ENCODE assay signal across 19 cellular contexts in genomic region chr2:3956892-3957291, GRCh38.
"Had no signal": no experiment of that assay in that cellular context is flagged by ENCODE, and none has a peak within 500 bp of the region (broad histone marks: within the 10 kb centered on the region; RNA-seq: fewer than 3 reads in every experiment).

No MANE protein-coding gene starts in this region.

- FAIRE-seq: colon had no signal

- H3K27me3 Mint-ChIP-seq: dendritic cell treated with granulocyte-macrophage colony-stimulating factor and Interleukin-4, amounts not matched to agents 40 ng/mL and 50 ng/mL, for 4 days; stimulated activated naive CD8-positive, alpha-beta T cell treated with anti-CD3 and anti-CD28 coated beads, Interleukin-15, Interleukin-2, amounts not matched to agents 100 ng/mL and 50 ng/mL, for 24 hours had no signal

- H3K4me1 Mint-ChIP-seq: stimulated activated effector memory CD8-positive, alpha-beta T cell treated with anti-CD3 and anti-CD28 coated beads, Interleukin-12 subunit alpha, Interleukin-12 subunit beta, amount 100 ng/mL, for 72 hours had no signal

- H3K4me3 ChIP-seq: ovary, smooth muscle cell, testis, tibial nerve had no signal

- H3K36me3 ChIP-seq: ovary, tibial nerve had no signal

- ATAC-seq: foreskin keratinocyte; naive thymus-derived CD4-positive, alpha-beta T cell; right cardiac atrium; stimulated activated effector memory CD8-positive, alpha-beta T cell treated with anti-CD3 and anti-CD28 coated beads, Interleukin-12 subunit alpha, Interleukin-12 subunit beta, amount 100 ng/mL, for 72 hours had no signal

- H3K9me3 ChIP-seq: ovary, testis, tibial nerve had no signal

- H3K4me3 Mint-ChIP-seq: dendritic cell treated with granulocyte-macrophage colony-stimulating factor and Interleukin-4, amounts not matched to agents 40 ng/mL and 50 ng/mL, for 4 days; naive thymus-derived CD4-positive, alpha-beta T cell; nephron progenitor cell; stimulated activated effector memory CD8-positive, alpha-beta T cell treated with anti-CD3 and anti-CD28 coated beads, Interleukin-12 subunit alpha, Interleukin-12 subunit beta, amount 100 ng/mL, for 72 hours; stimulated activated naive CD8-positive, alpha-beta T cell treated with anti-CD3 and anti-CD28 coated beads, Interleukin-15, Interleukin-2, amounts not matched to agents 100 ng/mL and 50 ng/mL, for 24 hours had no signal

- DNase-seq: cerebellar nuclear complex; foreskin keratinocyte; kidney glomerular epithelial cell; mesendoderm; naive thymus-derived CD4-positive, alpha-beta T cell; nephron progenitor cell; nucleus accumbens; ovary; right cardiac atrium; stimulated activated CD4-positive, alpha-beta T cell treated with anti-CD3 and anti-CD28 coated beads, Interleukin-4, amount 100 ng/mL, for 1 hour; stimulated activated CD8-positive, alpha-beta memory T cell treated with anti-CD3 and anti-CD28 coated beads, Interleukin-4, amount 100 ng/mL, for 48 hours; testis had no signal

- H3K9me3 Mint-ChIP-seq: dendritic cell treated with granulocyte-macrophage colony-stimulating factor and Interleukin-4, amounts not matched to agents 40 ng/mL and 50 ng/mL, for 4 days; stimulated activated effector memory CD8-positive, alpha-beta T cell treated with anti-CD3 and anti-CD28 coated beads, Interleukin-12 subunit alpha, Interleukin-12 subunit beta, amount 100 ng/mL, for 72 hours; stimulated activated naive CD8-positive, alpha-beta T cell treated with anti-CD3 and anti-CD28 coated beads, Interleukin-15, Interleukin-2, amounts not matched to agents 100 ng/mL and 50 ng/mL, for 24 hours had no signal

- H3K27ac ChIP-seq: foreskin keratinocyte, ovary, testis, tibial nerve had no signal

- H3K27me3 ChIP-seq: foreskin keratinocyte, ovary, testis, tibial nerve had no signal

- H3K27ac Mint-ChIP-seq: dendritic cell treated with granulocyte-macrophage colony-stimulating factor and Interleukin-4, amounts not matched to agents 40 ng/mL and 50 ng/mL, for 4 days; naive thymus-derived CD4-positive, alpha-beta T cell; nephron progenitor cell; progenitor cell of endocrine pancreas; stimulated activated effector memory CD8-positive, alpha-beta T cell treated with anti-CD3 and anti-CD28 coated beads, Interleukin-12 subunit alpha, Interleukin-12 subunit beta, amount 100 ng/mL, for 72 hours; stimulated activated naive CD8-positive, alpha-beta T cell treated with anti-CD3 and anti-CD28 coated beads, Interleukin-15, Interleukin-2, amounts not matched to agents 100 ng/mL and 50 ng/mL, for 24 hours had no signal

- H3K4me1 ChIP-seq: foreskin keratinocyte, testis, tibial nerve had no signal
